In the genomic region with DNA sequence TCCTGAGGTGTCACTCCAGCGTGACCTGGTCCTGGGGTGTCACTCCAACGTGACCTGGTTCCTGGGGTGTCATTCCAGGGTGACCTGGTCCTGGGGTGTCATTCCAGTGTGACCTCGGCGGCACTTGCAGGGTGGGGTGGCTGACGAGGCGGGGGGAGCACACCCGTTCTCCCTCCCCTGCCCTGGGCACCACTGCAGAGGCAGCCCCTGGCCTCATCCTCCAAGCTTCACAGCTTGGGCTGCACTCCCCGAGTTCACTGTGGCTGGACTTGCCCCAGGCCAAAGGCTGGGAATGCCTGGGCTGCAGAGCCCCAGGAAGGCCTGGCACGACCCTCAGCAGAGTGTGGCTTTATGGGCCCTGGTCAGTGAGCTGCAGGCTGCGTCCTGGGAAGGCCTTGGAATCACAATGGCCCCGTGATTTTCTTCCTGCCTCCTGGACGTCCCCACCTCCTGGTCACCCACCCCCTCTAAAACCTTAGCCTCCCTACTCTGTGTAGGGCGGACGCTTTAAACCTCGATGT, we compare ENCODE assay signal across 1 cellular context.
TF ChIP-seq lines count a peak whose summit lies in the region.

No MANE protein-coding gene starts in this region.

TF ChIP-seq in endothelial cell of umbilical vein, 7 proteins besides CTCF, POLR2A, EP300 and RAD21:
- no peak for TF ChIP-seq MYC (IDR thresholded peaks at IDR 0.05; ENCODE audit: low read depth, low read length)
- TF ChIP-seq FOS (IDR thresholded peaks at IDR 0.05; ENCODE audit: borderline replicate concordance, insufficient read depth, low read length): no peak
- TF ChIP-seq POLR2AphosphoS5 (IDR thresholded peaks at IDR 0.05; ENCODE audit: insufficient read depth, low read depth, low read length): no peak
- TF ChIP-seq EZH2 (IDR thresholded peaks at IDR 0.05; ENCODE audit: borderline replicate concordance, low read depth, low read length, severe bottlenecking): no peak
- TF ChIP-seq, protein P1, sequence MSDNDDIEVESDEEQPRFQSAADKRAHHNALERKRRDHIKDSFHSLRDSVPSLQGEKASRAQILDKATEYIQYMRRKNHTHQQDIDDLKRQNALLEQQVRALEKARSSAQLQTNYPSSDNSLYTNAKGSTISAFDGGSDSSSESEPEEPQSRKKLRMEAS (IDR thresholded peaks at IDR 0.05; ENCODE audit: insufficient read depth, insufficient read length): no peak
- no peak for TF ChIP-seq GATA2 (IDR thresholded peaks at IDR 0.05; ENCODE audit: insufficient read depth, insufficient read length, low read depth, low read length)
- TF ChIP-seq JUN (IDR thresholded peaks at IDR 0.05; ENCODE audit: borderline replicate concordance, insufficient read depth, insufficient read length, low read depth): no peak
